Comparison of ENCODE assay signal across 35 cellular contexts in the genomic region with DNA sequence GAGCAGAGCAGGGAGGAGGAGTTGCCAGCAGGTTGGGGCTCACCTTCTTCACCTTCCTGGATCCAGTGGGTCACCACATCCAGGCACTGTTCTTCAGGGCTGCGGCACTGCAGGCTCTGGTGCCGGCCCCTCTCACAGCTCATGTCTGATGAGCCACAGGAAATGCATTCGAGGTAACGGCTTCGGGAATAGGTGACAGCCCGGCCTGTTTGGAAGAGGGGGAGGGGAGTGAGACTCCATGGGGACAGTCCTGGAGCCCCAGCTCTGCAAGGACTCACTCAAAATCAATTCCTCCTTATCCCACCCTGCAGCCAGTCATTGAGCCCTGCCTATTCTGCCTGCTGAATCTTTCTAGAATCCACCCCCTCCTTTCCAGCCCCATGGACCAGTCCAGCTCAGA. TPM values are rescaled to one million over a fixed set of nuclear protein-coding genes. Genes with fewer than 3 reads are reported as not detected.
"Had no signal": no experiment of that assay in that cellular context is flagged by ENCODE, and none has a peak within 500 bp of the region (broad histone marks: within the 10 kb centered on the region; RNA-seq: fewer than 3 reads in every experiment).

No MANE protein-coding gene starts in this region.

- H3K4me3 Mint-ChIP-seq: effector memory CD8-positive, alpha-beta T cell; naive thymus-derived CD8-positive, alpha-beta T cell; nephron progenitor cell; stimulated activated effector memory CD8-positive, alpha-beta T cell treated with anti-CD3 and anti-CD28 coated beads, Interleukin-12 subunit alpha, Interleukin-12 subunit beta, amount 100 ng/mL, for 72 hours; type B pancreatic cell had no signal

- H3K4me1 Mint-ChIP-seq: stimulated activated effector memory CD8-positive, alpha-beta T cell treated with anti-CD3 and anti-CD28 coated beads, Interleukin-12 subunit alpha, Interleukin-12 subunit beta, amount 100 ng/mL, for 72 hours had no signal

- H3K4me2 ChIP-seq: hepatocyte had no signal

- H3K36me3 ChIP-seq: ovary had no signal

- DNase-seq: cortex of kidney; effector memory CD8-positive, alpha-beta T cell; foreskin fibroblast; heart left ventricle; left cardiac atrium; left lung; mesenchymal stem cell; midbrain; naive thymus-derived CD8-positive, alpha-beta T cell; nephron progenitor cell; occipital lobe; ovary; psoas muscle; right cardiac atrium; sigmoid colon; stimulated activated CD4-positive, alpha-beta T cell treated with anti-CD3 and anti-CD28 coated beads, Interleukin-2, amount 100 ng/mL, for 24 hours; stimulated activated CD4-positive, alpha-beta T cell treated with anti-CD3 and anti-CD28 coated beads, Interleukin-4, amount 100 ng/mL, for 24 hours; stimulated activated naive CD4-positive, alpha-beta T cell treated with Interleukin-2 at 50 U/mL for 16 hours; substantia nigra; testis; tibial artery had no signal

- H3K27me3 ChIP-seq: gastroesophageal sphincter, heart left ventricle, hepatocyte, left lung, ovary, sigmoid colon, testis, tibial artery had no signal

- H3K27ac Mint-ChIP-seq: naive thymus-derived CD8-positive, alpha-beta T cell; stimulated activated effector memory CD8-positive, alpha-beta T cell treated with anti-CD3 and anti-CD28 coated beads, Interleukin-12 subunit alpha, Interleukin-12 subunit beta, amount 100 ng/mL, for 72 hours; type B pancreatic cell had no signal

- H3K4me1 ChIP-seq: left lung, psoas muscle, testis, tibial artery had no signal

- H3K27ac ChIP-seq: epithelial cell of prostate, gastroesophageal sphincter, heart left ventricle, hepatocyte, left lung, ovary, psoas muscle, sigmoid colon, testis, tibial artery had no signal

- H3K9me3 ChIP-seq: ovary, testis had no signal

- ATAC-seq: effector memory CD8-positive, alpha-beta T cell; esophagus mucosa; gastroesophageal sphincter; heart left ventricle; left cardiac atrium; left lung; naive thymus-derived CD8-positive, alpha-beta T cell; psoas muscle; right cardiac atrium; stimulated activated effector memory CD8-positive, alpha-beta T cell treated with anti-CD3 and anti-CD28 coated beads, Interleukin-12 subunit alpha, Interleukin-12 subunit beta, amount 100 ng/mL, for 72 hours had no signal

- H3K4me3 ChIP-seq: gastroesophageal sphincter, heart left ventricle, hepatocyte, left lung, ovary, psoas muscle, sigmoid colon, testis, tibial artery had no signal

- H3K27me3 Mint-ChIP-seq: effector memory CD8-positive, alpha-beta T cell; naive thymus-derived CD8-positive, alpha-beta T cell; type B pancreatic cell had no signal

- H3K9me3 Mint-ChIP-seq: effector memory CD8-positive, alpha-beta T cell; stimulated activated effector memory CD8-positive, alpha-beta T cell treated with anti-CD3 and anti-CD28 coated beads, Interleukin-12 subunit alpha, Interleukin-12 subunit beta, amount 100 ng/mL, for 72 hours; type B pancreatic cell had no signal

RNA-seq across cellular contexts. Expression of a gene that starts 16.8 kb away (rescaled TPM):
- polyA plus RNA-seq: naive thymus-derived CD8-positive, alpha-beta T cell had no signal

RNA-seq across cellular contexts. Expression of a gene that starts 44.5 kb away (rescaled TPM):
- total RNA-seq: lung microvascular endothelial cell, occipital lobe, skeletal muscle tissue, urinary bladder had no signal

RNA-seq across cellular contexts. Expression of a gene that starts 59.4 kb away (rescaled TPM):
- total RNA-seq: dermis microvascular lymphatic vessel endothelial cell; esophagus mucosa; gastroesophageal sphincter; heart left ventricle; hepatocyte; kidney epithelial cell; left cardiac atrium; left lung; lower leg skin; lung microvascular endothelial cell; mucosa of gallbladder; naive thymus-derived CD8-positive, alpha-beta T cell; occipital lobe; ovary; psoas muscle; renal cortical epithelial cell; right cardiac atrium; sigmoid colon; skeletal muscle tissue; urinary bladder had no signal
- polyA plus RNA-seq: heart left ventricle; hepatocyte; naive thymus-derived CD8-positive, alpha-beta T cell; ovary; psoas muscle; right cardiac atrium; sigmoid colon; urinary bladder had no signal
